In the genomic region with DNA sequence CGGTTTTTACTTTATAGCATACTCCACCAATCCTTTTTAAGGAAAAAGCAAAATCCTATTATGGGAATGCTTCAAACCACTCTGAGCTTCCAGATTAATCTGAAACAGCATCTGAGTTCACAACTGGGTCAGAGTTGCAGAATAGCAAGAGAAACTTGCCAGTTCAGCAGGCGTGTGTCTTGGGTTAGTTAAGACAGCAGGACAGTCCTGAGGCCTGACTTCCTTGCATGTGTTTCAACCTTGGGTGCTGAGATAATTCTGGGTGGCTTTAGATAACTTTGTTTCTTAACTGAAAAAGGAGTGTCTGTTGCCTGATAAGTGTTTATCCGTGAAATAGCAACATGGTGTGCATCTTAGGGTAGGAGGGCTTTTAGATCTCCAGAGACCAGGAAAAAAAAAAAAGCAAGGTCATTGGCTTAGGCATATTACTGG, we compare ENCODE assay signal across 8 cellular contexts.
DNase-seq lines count a peak whose midpoint lies in the region; ATAC-seq, FAIRE-seq and TF ChIP-seq lines count a peak whose summit lies in the region.

No MANE protein-coding gene starts in this region.

- peak overlapping the region; percentile 84 for H3K4me3 Mint-ChIP-seq in activated naive CD8-positive, alpha-beta T cell treated with anti-CD3 and anti-CD28 coated beads, Interleukin-2, amount 10 ng/mL, durations not matched to agents 7 days and 5 days
- no peak overlapping the region for H3K4me3 Mint-ChIP-seq in stimulated activated naive B cell treated with anti-CD40 and anti-IgM and Interleukin-4, amounts not matched to agents 10 μg/mL and 1 μg/mL and 100 μg/mL, for 72 hours

- no peak for ATAC-seq in activated naive CD8-positive, alpha-beta T cell treated with anti-CD3 and anti-CD28 coated beads, Interleukin-2, amount 10 ng/mL, durations not matched to agents 7 days and 5 days (ENCODE audit: low read depth)
- no peak for ATAC-seq in stimulated activated naive B cell treated with anti-CD40 and anti-IgM and Interleukin-4, amounts not matched to agents 10 μg/mL and 1 μg/mL and 100 μg/mL, for 72 hours (replicated peaks)
- ATAC-seq in HG03354 (IDR thresholded peaks at IDR 0.05; ENCODE audit: poor library complexity, severe bottlenecking, unreplicated experiment) = no peak

- no peak overlapping the region for H3K4me3 ChIP-seq in KMS-11 (IDR thresholded peaks at IDR 0.05; ENCODE audit: insufficient read depth, low read depth, low read length)

- peaks cover 84% of the 10 kb centered on the region for H3K4me1 Mint-ChIP-seq in activated naive CD8-positive, alpha-beta T cell treated with anti-CD3 and anti-CD28 coated beads, Interleukin-2, amount 10 ng/mL, durations not matched to agents 7 days and 5 days
- peaks cover 31 to 66% of the 10 kb centered on the region in 2 donors for H3K4me1 Mint-ChIP-seq in stimulated activated naive B cell treated with anti-CD40 and anti-IgM and Interleukin-4, amounts not matched to agents 10 μg/mL and 1 μg/mL and 100 μg/mL, for 72 hours

- H3K27ac Mint-ChIP-seq in activated naive CD8-positive, alpha-beta T cell treated with anti-CD3 and anti-CD28 coated beads, Interleukin-2, amount 10 ng/mL, durations not matched to agents 7 days and 5 days = peak overlapping the region; percentile 98
- peak overlapping the region; percentile 95 for H3K27ac Mint-ChIP-seq in stimulated activated naive B cell treated with anti-CD40 and anti-IgM and Interleukin-4, amounts not matched to agents 10 μg/mL and 1 μg/mL and 100 μg/mL, for 72 hours

- peaks cover 51% of the 10 kb centered on the region for H3K36me3 Mint-ChIP-seq in activated naive CD8-positive, alpha-beta T cell treated with anti-CD3 and anti-CD28 coated beads, Interleukin-2, amount 10 ng/mL, durations not matched to agents 7 days and 5 days
- peaks cover 23 to 51% of the 10 kb centered on the region in 2 donors for H3K36me3 Mint-ChIP-seq in stimulated activated naive B cell treated with anti-CD40 and anti-IgM and Interleukin-4, amounts not matched to agents 10 μg/mL and 1 μg/mL and 100 μg/mL, for 72 hours

- no peaks in the 10 kb centered on the region for H3K27me3 Mint-ChIP-seq in activated naive CD8-positive, alpha-beta T cell treated with anti-CD3 and anti-CD28 coated beads, Interleukin-2, amount 10 ng/mL, durations not matched to agents 7 days and 5 days
- no peaks in the 10 kb centered on the region for H3K27me3 Mint-ChIP-seq in stimulated activated naive B cell treated with anti-CD40 and anti-IgM and Interleukin-4, amounts not matched to agents 10 μg/mL and 1 μg/mL and 100 μg/mL, for 72 hours

- peaks cover 38% of the 10 kb centered on the region for H3K4me1 ChIP-seq in KMS-11 (ENCODE audit: low read depth, poor library complexity, severe bottlenecking)

- H3K27ac ChIP-seq in KMS-11 = peak overlapping the region; percentile 5; the same call in 1 of the 2 replicates

- no peaks in the 10 kb centered on the region for H3K79me2 ChIP-seq in KMS-11 (ENCODE audit: insufficient read depth, low read depth)

- H3K9me3 Mint-ChIP-seq in activated naive CD8-positive, alpha-beta T cell treated with anti-CD3 and anti-CD28 coated beads, Interleukin-2, amount 10 ng/mL, durations not matched to agents 7 days and 5 days = peaks cover 6% of the 10 kb centered on the region
- no peaks in the 10 kb centered on the region for H3K9me3 Mint-ChIP-seq in stimulated activated naive B cell treated with anti-CD40 and anti-IgM and Interleukin-4, amounts not matched to agents 10 μg/mL and 1 μg/mL and 100 μg/mL, for 72 hours

- no peaks in the 10 kb centered on the region; the same call in 1 of the 2 replicates for H3K27me3 ChIP-seq in KMS-11 (ENCODE audit: insufficient read depth, low read depth)

- no peaks in the 10 kb centered on the region for H3K36me3 ChIP-seq in KMS-11 (ENCODE audit: insufficient read depth)

- H2AFZ ChIP-seq in KMS-11 (ENCODE audit: low read depth) = no peak overlapping the region

- DNase-seq in activated naive CD8-positive, alpha-beta T cell treated with anti-CD3 and anti-CD28 coated beads, Interleukin-2, amount 10 ng/mL, durations not matched to agents 7 days and 5 days = no peak
- peak; percentile 84 for DNase-seq in iris pigment epithelial cell (ENCODE audit: low read depth)
- DNase-seq in stimulated activated naive B cell treated with anti-CD40 and anti-IgM and Interleukin-4, amounts not matched to agents 10 μg/mL and 1 μg/mL and 100 μg/mL, for 72 hours = no peak
- DNase-seq in NCI-H1105 treated with DMSO at 0.1 percent for 48 hours (lab: John Stamatoyannopoulos, UW) = no peak
- no peak for DNase-seq in HTR-8/SVneo (ENCODE audit: insufficient read length, low spot score)
- no peak for DNase-seq in middle frontal gyrus (ENCODE audit: extremely low spot score, low spot score)

- H3K9ac ChIP-seq in KMS-11 = no peak overlapping the region

- TF ChIP-seq CTCF in KMS-11 (conservative IDR thresholded peaks at IDR 0.05; ENCODE audit: low read depth, low read length) = no peak

- no peaks in the 10 kb centered on the region for H4K20me1 ChIP-seq in KMS-11 (ENCODE audit: insufficient read depth)

- H3K4me2 ChIP-seq in KMS-11 = peak overlapping the region; percentile 43

- POLR2A ChIA-PET in activated naive CD8-positive, alpha-beta T cell treated with anti-CD3 and anti-CD28 coated beads, Interleukin-2, amount 10 ng/mL, durations not matched to agents 7 days and 5 days (lab: Charles Lee) = interaction anchor here (0.7 to 13.3 kb wide), 7 partner anchors 11 to 170 kb away, joined by 3 to 164 read pairs (median 5); no protein-coding TSS in a partner anchor

- no peak for FAIRE-seq in HTR-8/SVneo (lab: Jason Lieb, UNC)
